In genomic region chr6:147204060-147204785, GRCh38 we compare ENCODE assay signal across 8 cellular contexts. TPM values are rescaled to one million over a fixed set of nuclear protein-coding genes. Genes with fewer than 3 reads are reported as not detected.
DNase-seq lines count a peak whose midpoint lies in the region; ATAC-seq, FAIRE-seq and TF ChIP-seq lines count a peak whose summit lies in the region.

Gene STXBP5, plus strand, starts transcription at chr6:147204417. Its CDS starts 116 bp downstream, at chr6:147204533.

- peak; percentile 34 for ATAC-seq in HG03432 (IDR thresholded peaks at IDR 0.05; ENCODE audit: unreplicated experiment)

- no peak for TF ChIP-seq CTCF in CD14-positive monocyte (IDR thresholded peaks at IDR 0.05)
- TF ChIP-seq CTCF in glutamatergic neuron (IDR thresholded peaks at IDR 0.05; ENCODE audit: partially characterized antibody, unreplicated experiment): no peak
- TF ChIP-seq CTCF in osteoblast (IDR thresholded peaks at IDR 0.05; ENCODE audit: extremely low read depth, low read depth, low read length): no peak

- H2AFZ ChIP-seq in osteoblast (ENCODE audit: low read length): peak within 1 kb of the TSS; percentile 97

- H3K79me2 ChIP-seq in osteoblast (ENCODE audit: insufficient read depth, low read length): peaks cover 64% of the 10 kb centered on the region

- H3K4me1 Mint-ChIP-seq in CD14-positive monocyte (peaks cover 39% of the 10 kb centered on the region), glutamatergic neuron (ENCODE audit: low read depth, unreplicated experiment) (peaks cover 7% of the 10 kb centered on the region)
- peaks cover 57% of the 10 kb centered on the region for H3K4me1 Mint-ChIP-seq in activated naive CD4-positive, alpha-beta T cell treated with anti-CD3 and anti-CD28 coated beads, Interleukin-2, amount 50 U/mL, for 24 hours

- peak within 1 kb of the TSS; percentile 98 to 99 for H3K4me3 Mint-ChIP-seq in CD14-positive monocyte
- H3K4me3 Mint-ChIP-seq in activated naive CD4-positive, alpha-beta T cell treated with anti-CD3 and anti-CD28 coated beads, Interleukin-2, amount 50 U/mL, for 24 hours: peak within 1 kb of the TSS; percentile 97
- peak within 1 kb of the TSS; percentile 98 for H3K4me3 Mint-ChIP-seq in glutamatergic neuron (ENCODE audit: unreplicated experiment)

- H3K9me3 Mint-ChIP-seq in CD14-positive monocyte (no peaks in the 10 kb centered on the region), glutamatergic neuron (ENCODE audit: unreplicated experiment) (peaks cover 13% of the 10 kb centered on the region)
- H3K9me3 Mint-ChIP-seq in activated naive CD4-positive, alpha-beta T cell treated with anti-CD3 and anti-CD28 coated beads, Interleukin-2, amount 50 U/mL, for 24 hours: no peaks in the 10 kb centered on the region

- H3K4me1 ChIP-seq in osteoblast (ENCODE audit: insufficient read depth, low read length) (peaks cover 20% of the 10 kb centered on the region), urinary bladder (ENCODE audit: insufficient read depth) (peaks cover 2% of the 10 kb centered on the region)

- no peaks in the 10 kb centered on the region for H3K27me3 ChIP-seq in osteoblast (ENCODE audit: insufficient read depth, low read length)

- H3K4me3 ChIP-seq in osteoblast (ENCODE audit: insufficient read depth, low read length) (peak within 1 kb of the TSS; percentile 93), urinary bladder (ENCODE audit: low read depth, low read length) (peak within 1 kb of the TSS; percentile 81)

- intact Hi-C loops in CD14-positive monocyte (cut with micrococcal nuclease): loop anchor here in 1 of 2 donors (5.0 kb wide), 1 partner anchor 292 kb away; no protein-coding TSS in a partner anchor

- no peaks in the 10 kb centered on the region for H3K36me3 ChIP-seq in osteoblast (ENCODE audit: insufficient read depth, low read length)
- H3K36me3 ChIP-seq in urinary bladder (ENCODE audit: insufficient read depth): no peaks in the 10 kb centered on the region

- peak within 1 kb of the TSS; percentile 92 to 98 (median 95) for H3K27ac Mint-ChIP-seq in CD14-positive monocyte
- peak within 1 kb of the TSS; percentile 97 for H3K27ac Mint-ChIP-seq in activated naive CD4-positive, alpha-beta T cell treated with anti-CD3 and anti-CD28 coated beads, Interleukin-2, amount 50 U/mL, for 24 hours
- peak within 1 kb of the TSS; percentile 98 for H3K27ac Mint-ChIP-seq in glutamatergic neuron (ENCODE audit: unreplicated experiment)

- peaks cover 0 to 2% (median 0%) of the 10 kb centered on the region in 3 donors for H3K27me3 Mint-ChIP-seq in CD14-positive monocyte (ENCODE audit: low read depth in 3 of 3)
- H3K27me3 Mint-ChIP-seq in activated naive CD4-positive, alpha-beta T cell treated with anti-CD3 and anti-CD28 coated beads, Interleukin-2, amount 50 U/mL, for 24 hours: no peaks in the 10 kb centered on the region
- peaks cover 11% of the 10 kb centered on the region for H3K27me3 Mint-ChIP-seq in glutamatergic neuron (ENCODE audit: unreplicated experiment)

- H3K36me3 Mint-ChIP-seq in CD14-positive monocyte (peaks cover 0 to 1% of the 10 kb centered on the region in 2 donors), glutamatergic neuron (ENCODE audit: unreplicated experiment) (no peaks in the 10 kb centered on the region)
- H3K36me3 Mint-ChIP-seq in activated naive CD4-positive, alpha-beta T cell treated with anti-CD3 and anti-CD28 coated beads, Interleukin-2, amount 50 U/mL, for 24 hours: no peaks in the 10 kb centered on the region

- under 1% methylated on average over 82 of the region's 85 CpGs for WGBS in urinary bladder

- H3K27ac ChIP-seq in osteoblast (ENCODE audit: low read depth, low read length): peak within 1 kb of the TSS; percentile 94
- peak within 1 kb of the TSS; percentile 92 for H3K27ac ChIP-seq in urinary bladder (ENCODE audit: low read depth)

- peak within 1 kb of the TSS; percentile 100 for H3K4me2 ChIP-seq in osteoblast (ENCODE audit: insufficient read depth, low read length)

- FAIRE-seq in GM19239 (lab: Jason Lieb, UNC): peak; percentile 86

- DNase-seq in CD14-positive monocyte (ENCODE audit: low spot score) (no peak), GM19239 (ENCODE audit: insufficient read length, low spot score) (peak; percentile 27), SHP77 treated with DMSO at 0.1 percent for 48 hours (lab: John Stamatoyannopoulos, UW) (peak; percentile 32), glutamatergic neuron (peak; percentile 61), osteoblast (ENCODE audit: insufficient read length, low spot score, missing footprints) (peak; percentile 53)

- H3K9me3 ChIP-seq in osteoblast (ENCODE audit: low read depth, low read length): no peaks in the 10 kb centered on the region

- H4K20me1 ChIP-seq in osteoblast (ENCODE audit: insufficient read depth, low read length): peaks cover 13% of the 10 kb centered on the region

RNA-seq across cellular contexts. Expression of gene STXBP5, which starts in this region (rescaled TPM):
- polyA plus RNA-seq in CD14-positive monocyte (1 to 10 TPM; 1.5 to 2.0 TPM), urinary bladder (6.8 TPM)
- total RNA-seq in glutamatergic neuron (ENCODE audit: unreplicated experiment) (14.6 TPM), osteoblast (120 and 144 TPM in 2 replicates), urinary bladder (37.9 TPM)
